Comparison of ENCODE assay signal across 8 cellular contexts in the genomic region with DNA sequence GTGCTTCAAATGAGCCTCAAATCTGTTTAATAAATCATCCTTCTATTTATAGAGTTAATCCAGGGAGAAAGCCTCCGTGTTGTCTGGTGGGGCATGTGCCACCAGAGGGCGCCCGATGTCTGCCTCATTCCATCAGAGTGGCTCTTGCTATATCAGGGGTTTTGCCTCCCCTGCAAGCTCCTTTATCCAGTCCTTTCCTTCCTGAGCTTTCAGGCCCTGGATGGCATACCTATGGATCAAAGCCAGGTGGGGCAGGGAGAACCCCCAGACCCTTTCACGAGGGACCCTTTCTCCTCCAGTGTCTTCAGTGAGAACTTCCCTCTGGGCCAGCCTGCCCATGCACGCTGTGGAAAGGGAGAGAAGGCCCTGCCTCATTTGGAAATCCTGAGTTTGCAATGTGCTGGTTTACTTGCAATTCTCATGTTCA. TPM values are rescaled to one million over a fixed set of nuclear protein-coding genes. Genes with fewer than 3 reads are reported as not detected.
A peak's percentile ranks its signal among the peaks of the same experiment; 100 is the strongest.
DNase-seq lines count a peak whose midpoint lies in the region; ATAC-seq and TF ChIP-seq lines count a peak whose summit lies in the region.

No MANE protein-coding gene starts in this region.

- no peaks in the 10 kb centered on the region for H3K36me3 ChIP-seq in endodermal cell (ENCODE audit: control insufficient read depth, insufficient read depth, low read length)

- no peaks in the 10 kb centered on the region for H3K4me1 Mint-ChIP-seq in CD4-positive, alpha-beta T cell (ENCODE audit: low read depth)
- H3K4me1 Mint-ChIP-seq in endodermal cell: peaks cover 8% of the 10 kb centered on the region

- H3K9me3 ChIP-seq in CD4-positive, alpha-beta T cell (ENCODE audit: control insufficient read depth, low read length): no peaks in the 10 kb centered on the region
- no peaks in the 10 kb centered on the region for H3K9me3 ChIP-seq in endodermal cell (ENCODE audit: control insufficient read depth, low read length)

- peak; percentile 68 for ATAC-seq in CD4-positive, alpha-beta T cell (ENCODE audit: poor library complexity)
- peak; percentile 79 for ATAC-seq in GM19372 (IDR thresholded peaks at IDR 0.05; ENCODE audit: low read depth, unreplicated experiment)
- ATAC-seq in HG03565 (IDR thresholded peaks at IDR 0.05; ENCODE audit: unreplicated experiment): peak; percentile 78

- intact Hi-C loops in CD4-positive, alpha-beta T cell (cut with DNase I, micrococcal nuclease): loop anchor here (1.0 to 10.0 kb wide), 6 partner anchors 224 to 1578 kb away; no protein-coding TSS in a partner anchor

- H3K4me3 Mint-ChIP-seq in CD4-positive, alpha-beta T cell: no peak overlapping the region
- H3K4me3 Mint-ChIP-seq in endodermal cell: no peak overlapping the region

- H3K27ac Mint-ChIP-seq in CD4-positive, alpha-beta T cell: no peak overlapping the region
- H3K27ac Mint-ChIP-seq in endodermal cell: no peak overlapping the region

- no peak overlapping the region for H3K4me3 ChIP-seq in endodermal cell (ENCODE audit: low read length)

- H3K27me3 Mint-ChIP-seq in CD4-positive, alpha-beta T cell: peaks cover 40% of the 10 kb centered on the region
- H3K27me3 Mint-ChIP-seq in endodermal cell (ENCODE audit: insufficient read depth): no peaks in the 10 kb centered on the region

- DNase-seq in CD4-positive, alpha-beta T cell: peak; percentile 57 to 80 (median 66)
- DNase-seq in NCI-H82 (lab: John Stamatoyannopoulos, UW): peak; percentile 93
- peak; percentile 44 to 47 for DNase-seq in activated CD8-positive, alpha-beta memory T cell treated with anti-CD3 and anti-CD28 coated beads for 4 hours (ENCODE audit: low read depth in 2 of 2)
- peak; percentile 95 for DNase-seq in endodermal cell
- peak; percentile 92 for DNase-seq in mesenteric fat pad (ENCODE audit: low spot score)
- DNase-seq in stimulated activated CD8-positive, alpha-beta memory T cell treated with anti-CD3 and anti-CD28 coated beads, Interleukin-15, amount 100 ng/mL, for 48 hours (ENCODE audit: low read depth in 2 of 2): peak; percentile 27 to 42

- H3K27ac ChIP-seq in CD4-positive, alpha-beta T cell (ENCODE audit: low read depth, low read length): no peak overlapping the region
- no peak overlapping the region for H3K27ac ChIP-seq in endodermal cell (ENCODE audit: low read depth, low read length)

- no peaks in the 10 kb centered on the region for H3K27me3 ChIP-seq in CD4-positive, alpha-beta T cell (ENCODE audit: control insufficient read depth, insufficient read depth, low read length)
- H3K27me3 ChIP-seq in endodermal cell (ENCODE audit: control insufficient read depth, insufficient read depth, low read length, poor library complexity, severe bottlenecking): no peaks in the 10 kb centered on the region

- CTCF ChIA-PET in CD4-positive, alpha-beta T cell (lab: Charles Lee): interaction anchor here (0.7 to 2.4 kb wide), 3 partner anchors 11 to 1349 kb away, joined by 3 to 10 read pairs (median 3); no protein-coding TSS in a partner anchor

- WGBS in endodermal cell (ENCODE audit: insufficient coverage in 1 of 2, insufficient read length in 1 of 2), 2 experiments: 16 to 33% methylated on average over 3 to 5 of the region's 5 CpGs

- no peaks in the 10 kb centered on the region for H3K9me3 Mint-ChIP-seq in CD4-positive, alpha-beta T cell
- H3K9me3 Mint-ChIP-seq in endodermal cell: no peaks in the 10 kb centered on the region

- POLR2A ChIA-PET in CD4-positive, alpha-beta T cell (lab: Charles Lee): interaction anchor here (1.6 kb wide), 1 partner anchor 39 kb away, joined by 4 read pairs; a partner anchor contains a TSS

- TF ChIP-seq CTCF in CD4-positive, alpha-beta T cell (IDR thresholded peaks at IDR 0.05): peak; percentile 88
- TF ChIP-seq CTCF in endodermal cell (conservative IDR thresholded peaks at IDR 0.05): peak; percentile 95

- H3K9ac ChIP-seq in endodermal cell (ENCODE audit: extremely low read depth, low read length, poor library complexity, severe bottlenecking): no peak overlapping the region

- no peaks in the 10 kb centered on the region for H3K36me3 Mint-ChIP-seq in CD4-positive, alpha-beta T cell (ENCODE audit: low read depth)
- no peaks in the 10 kb centered on the region for H3K36me3 Mint-ChIP-seq in endodermal cell (ENCODE audit: low read depth)

- no peaks in the 10 kb centered on the region for H3K4me1 ChIP-seq in endodermal cell (ENCODE audit: control insufficient read depth, insufficient read depth, low read length)

RNA-seq across cellular contexts. Expression of a gene that starts 39.8 kb away (rescaled TPM):
- 10 to 100 TPM; 11.4 to 12.7 TPM for total RNA-seq in CD4-positive, alpha-beta T cell
- total RNA-seq in endodermal cell (10 to 100 TPM; 22.6 to 23.0 TPM), mesenteric fat pad (24.3 TPM)
- polyA plus RNA-seq in endodermal cell (2013, experiment 1 of 2): 16.3 TPM
- 18.8 TPM for polyA plus RNA-seq in endodermal cell (2013, experiment 2 of 2)

Comparison
In these comparisons a context has a peak if more than half of its experiments do, and no peak if none do; other contexts are left out.
1. DNase-seq: peak in every context shown above with its lines; median percentile 95 in endodermal cell; 93 in NCI-H82; 92 in mesenteric fat pad; 66 in CD4-positive, alpha-beta T cell; 46 in activated CD8-positive, alpha-beta memory T cell treated with anti-CD3 and anti-CD28 coated beads for 4 hours; 34 in stimulated activated CD8-positive, alpha-beta memory T cell treated with anti-CD3 and anti-CD28 coated beads, Interleukin-15, amount 100 ng/mL, for 48 hours.